In genomic region chr20:38433304-38433972, GRCh38 we compare ENCODE assay signal across 10 cellular contexts. TPM values are rescaled to one million over a fixed set of nuclear protein-coding genes. Genes with fewer than 3 reads are reported as not detected.
A peak's percentile ranks its signal among the peaks of the same experiment; 100 is the strongest.
DNase-seq lines count a peak whose midpoint lies in the region; ATAC-seq and TF ChIP-seq lines count a peak whose summit lies in the region.
"Had no signal": no experiment of that assay in that cellular context is flagged by ENCODE, and none has a peak within 500 bp of the region (broad histone marks: within the 10 kb centered on the region; RNA-seq: fewer than 3 reads in every experiment).

No MANE protein-coding gene starts in this region.

- 0 out of 2 replicates have a peak, but pooled peaks cover 2% of the 10 kb centered on the region for H3F3A ChIP-seq in GM23338 (replicated peaks; ENCODE audit: low read depth)

- H3K4me2 ChIP-seq in GM23338, result peak overlapping the region; percentile 100

- H4K20me1 ChIP-seq in GM23338 (replicated peaks; ENCODE audit: insufficient read depth), result peaks cover 33% of the 10 kb centered on the region

- no peaks in the 10 kb centered on the region for H3K9me3 ChIP-seq in psoas muscle
- H3K9me3 ChIP-seq: adrenal gland had no signal

- no peak for DNase-seq in GM23338 (ENCODE audit: low spot score)
- DNase-seq in RKO (ENCODE audit: low spot score), result peak; percentile 46
- no peak for DNase-seq in epithelial cell of proximal tubule (ENCODE audit: low read depth)
- DNase-seq in psoas muscle, result no peak
- no peak for DNase-seq in HuH-7 (ENCODE audit: low spot score)
- DNase-seq in stimulated activated CD8-positive, alpha-beta memory T cell treated with anti-CD3 and anti-CD28 coated beads, Interleukin-4, amount 100 ng/mL, for 48 hours, result no peak
- DNase-seq: NCI-H2171 had no signal

- peaks cover 6% of the 10 kb centered on the region; the same call in 2 of the 3 replicates for H3K9me3 Mint-ChIP-seq in GM23338

- no peak overlapping the region for H2AFZ ChIP-seq in GM23338

- no peak for ATAC-seq in GM23338
- ATAC-seq in psoas muscle, result no peak
- no peak for ATAC-seq in GM19324 (IDR thresholded peaks at IDR 0.05; ENCODE audit: low FRiP score, unreplicated experiment)
- no peak for ATAC-seq in GM18909 (IDR thresholded peaks at IDR 0.05; ENCODE audit: poor library complexity, unreplicated experiment)

- H3K27ac ChIP-seq in GM23338 (ENCODE audit: low read depth) (peak overlapping the region; percentile 73; the same call in 1 of the 2 replicates), psoas muscle (peak overlapping the region; percentile 89)

- H3K9me2 ChIP-seq in GM23338 (ENCODE audit: insufficient read depth), result no peaks in the 10 kb centered on the region

- H3K4me1 ChIP-seq in GM23338 (ENCODE audit: insufficient read depth), result peaks cover 6% of the 10 kb centered on the region; the same call in 1 of the 2 replicates
- peaks cover 9% of the 10 kb centered on the region for H3K4me1 ChIP-seq in psoas muscle

- 91 to 96% (median 92%) methylated on average over 9 of the region's 9 CpGs for WGBS in psoas muscle, 3 donors

- peak overlapping the region; percentile 97 for H3K4me3 Mint-ChIP-seq in GM23338

- H3K4me1 Mint-ChIP-seq in GM23338, result peaks cover 24% of the 10 kb centered on the region

- H3K36me3 ChIP-seq in GM23338 (ENCODE audit: insufficient read depth), result peaks cover 54% of the 10 kb centered on the region
- peaks cover 8 to 57% of the 10 kb centered on the region in 2 donors for H3K36me3 ChIP-seq in psoas muscle (ENCODE audit: insufficient read depth in 1 of 2, low read depth in 1 of 2)

- peaks cover 67% of the 10 kb centered on the region for H3K36me3 Mint-ChIP-seq in GM23338 (ENCODE audit: low read depth)

- peaks cover 66% of the 10 kb centered on the region for H3K79me2 ChIP-seq in GM23338 (replicated peaks; ENCODE audit: insufficient read depth)

- peak overlapping the region; percentile 98 for H3K27ac Mint-ChIP-seq in GM23338

- TF ChIP-seq CTCF in GM23338 (conservative IDR thresholded peaks at IDR 0.05; ENCODE audit: low read depth in 2 of 2) (no peak), epithelial cell of proximal tubule (conservative IDR thresholded peaks at IDR 0.05; ENCODE audit: low read depth, low read length) (no peak), psoas muscle (IDR thresholded peaks at IDR 0.05) (no peak)

- H3K27me3 ChIP-seq in GM23338 (ENCODE audit: insufficient read depth) (no peaks in the 10 kb centered on the region), psoas muscle (ENCODE audit: insufficient read depth in 3 of 3, low read length in 2 of 3) (no peaks in the 10 kb centered on the region)
- H3K27me3 ChIP-seq: adrenal gland had no signal

- intact Hi-C loops in psoas muscle (cut with DNase I), result no loop called here

- H3K4me3 ChIP-seq in GM23338, result peak overlapping the region; percentile 99
- peak overlapping the region; percentile 96 for H3K4me3 ChIP-seq in epithelial cell of proximal tubule (ENCODE audit: low read depth, low read length)
- peak overlapping the region; percentile 90 for H3K4me3 ChIP-seq in psoas muscle

- peaks cover 33% of the 10 kb centered on the region for H3K27me3 Mint-ChIP-seq in GM23338 (ENCODE audit: insufficient read depth, low read depth, poor library complexity)

TF ChIP-seq in GM23338, 12 proteins besides CTCF, POLR2A, EP300 and RAD21 (continues in another document):
- no peak for TF ChIP-seq POLR2AphosphoS5 (IDR thresholded peaks at IDR 0.05; ENCODE audit: low read depth)
- no peak for TF ChIP-seq CREB1 (CRISPR knock-in tag; IDR thresholded peaks at IDR 0.05; ENCODE audit: low read depth)
- no peak for TF ChIP-seq ZNF462 (CRISPR knock-in tag; IDR thresholded peaks at IDR 0.05)
- TF ChIP-seq NANOG (IDR thresholded peaks at IDR 0.05; ENCODE audit: borderline replicate concordance), result no peak
- no peak for TF ChIP-seq EZH2phosphoT487 (IDR thresholded peaks at IDR 0.05; ENCODE audit: unreplicated experiment)
- no peak for TF ChIP-seq EZH2 (IDR thresholded peaks at IDR 0.05; ENCODE audit: low read depth, unreplicated experiment)
- no peak for TF ChIP-seq STAT1 (IDR thresholded peaks at IDR 0.05; ENCODE audit: unreplicated experiment)
- TF ChIP-seq, protein P1, sequence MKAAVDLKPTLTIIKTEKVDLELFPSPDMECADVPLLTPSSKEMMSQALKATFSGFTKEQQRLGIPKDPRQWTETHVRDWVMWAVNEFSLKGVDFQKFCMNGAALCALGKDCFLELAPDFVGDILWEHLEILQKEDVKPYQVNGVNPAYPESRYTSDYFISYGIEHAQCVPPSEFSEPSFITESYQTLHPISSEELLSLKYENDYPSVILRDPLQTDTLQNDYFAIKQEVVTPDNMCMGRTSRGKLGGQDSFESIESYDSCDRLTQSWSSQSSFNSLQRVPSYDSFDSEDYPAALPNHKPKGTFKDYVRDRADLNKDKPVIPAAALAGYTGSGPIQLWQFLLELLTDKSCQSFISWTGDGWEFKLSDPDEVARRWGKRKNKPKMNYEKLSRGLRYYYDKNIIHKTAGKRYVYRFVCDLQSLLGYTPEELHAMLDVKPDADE (IDR thresholded peaks at IDR 0.05), result no peak

RNA-seq across cellular contexts. Expression of gene SNHG17, which starts 1.7 kb away (rescaled TPM):
- total RNA-seq in GM23338 (2014; rRNA removed; shearing (Covaris generic)), result 22.2 and 25.4 TPM in 2 replicates
- polyA plus RNA-seq in GM23338 (2016; fragmentation: Nextera tagmentation; extraction: Ambion mirVana), result 76.1 and 80.1 TPM in 2 replicates
- 9.2 and 27.9 TPM in 2 replicates for total RNA-seq in epithelial cell of proximal tubule
- total RNA-seq in psoas muscle, result 10 to 100 TPM in 2 of 4 donors, 1 to 10 TPM in 2; 4.6 to 26.0 (median 14.8) TPM
- 10 to 100 TPM; 13.3 to 19.4 (median 18.7) TPM for polyA plus RNA-seq in psoas muscle

RNA-seq across cellular contexts. Expression of gene RALGAPB, which starts 39.2 kb away (rescaled TPM):
- 39.1 and 40.4 TPM in 2 replicates for total RNA-seq in GM23338 (2014; rRNA removed; shearing (Covaris generic))
- 7.7 and 10.2 TPM in 2 replicates for polyA plus RNA-seq in GM23338 (2016; fragmentation: Nextera tagmentation; extraction: Ambion mirVana)
- 17.1 and 19.1 TPM in 2 replicates for total RNA-seq in epithelial cell of proximal tubule
- total RNA-seq in psoas muscle, result 10 to 100 TPM; 17.3 to 24.6 (median 18.8) TPM
- polyA plus RNA-seq in psoas muscle, result 10 to 100 TPM in 2 of 3 donors, 1 to 10 TPM in 1; 7.5 to 27.3 (median 11.3) TPM
